Comparison of ENCODE assay signal across 1 cellular context in genomic region chr13:46803586-46803985, GRCh38.
TF ChIP-seq lines count a peak whose summit lies in the region.

No MANE protein-coding gene starts in this region.

TF ChIP-seq in IMR-90, 13 proteins besides CTCF, POLR2A, EP300 and RAD21:
- TF ChIP-seq MAZ (IDR thresholded peaks at IDR 0.05; ENCODE audit: borderline replicate concordance, low read depth, low read length) (no peak), USF2 (IDR thresholded peaks at IDR 0.05; ENCODE audit: low read depth, low read length) (no peak), CEBPB (IDR thresholded peaks at IDR 0.05; ENCODE audit: low read depth, low read length) (no peak), MXI1 (IDR thresholded peaks at IDR 0.05; ENCODE audit: borderline replicate concordance, low read depth, low read length) (no peak), SMC3 (IDR thresholded peaks at IDR 0.05; ENCODE audit: low read depth, low read length) (no peak), RCOR1 (IDR thresholded peaks at IDR 0.05; ENCODE audit: insufficient replicate concordance, low read length) (no peak), MAFK (IDR thresholded peaks at IDR 0.05; ENCODE audit: low read depth, low read length) (no peak), NFE2L2 (IDR thresholded peaks at IDR 0.05; ENCODE audit: low read depth, low read length) (no peak), BHLHE40 (IDR thresholded peaks at IDR 0.05; ENCODE audit: low read depth, low read length) (no peak), ELK1 (IDR thresholded peaks at IDR 0.05; ENCODE audit: borderline replicate concordance, low read depth, low read length) (no peak), FOS (IDR thresholded peaks at IDR 0.05; ENCODE audit: low read depth, low read length) (no peak), RFX5 (IDR thresholded peaks at IDR 0.05; ENCODE audit: low read depth, low read length) (no peak)
